Comparison of ENCODE assay signal across 21 cellular contexts in genomic region chr2:26464390-26465265, GRCh38. TPM values are rescaled to one million over a fixed set of nuclear protein-coding genes. Genes with fewer than 3 reads are reported as not detected.
DNase-seq lines count a peak whose midpoint lies in the region; FAIRE-seq and TF ChIP-seq lines count a peak whose summit lies in the region.
"Had no signal": no experiment of that assay in that cellular context is flagged by ENCODE, and none has a peak within 500 bp of the region (broad histone marks: within the 10 kb centered on the region; RNA-seq: fewer than 3 reads in every experiment).

No MANE protein-coding gene starts in this region.

- POLR2A ChIA-PET in H1 (lab: Charles Lee; ENCODE audit: partially characterized antibody) = interaction anchor here (1.3 kb wide), 1 partner anchor 13 kb away, joined by 3 read pairs; the partner anchor contains the start of gene OTOF

- H3K9ac ChIP-seq in H1 (replicated peaks in 1 of 4; ENCODE audit: extremely low read depth in 1 of 4, low read depth in 3 of 4, low read length in 3 of 4) (no peak overlapping the region), neural progenitor cell (no peak overlapping the region), smooth muscle cell (ENCODE audit: low read depth) (no peak overlapping the region)

- H4K91ac ChIP-seq in H1 (replicated peaks; ENCODE audit: insufficient read length, low read length) = peak overlapping the region; percentile 32

- H3K4me1 ChIP-seq in H1 (replicated peaks in 1 of 4; ENCODE audit: control insufficient read depth in 3 of 4, insufficient read depth in 4 of 4, low read length in 3 of 4) (peaks cover 0 to 23% (median 3%) of the 10 kb centered on the region in 4 experiments; a peak in 6 of 7 replicates), neural progenitor cell (peaks cover 9% of the 10 kb centered on the region), smooth muscle cell (ENCODE audit: low read depth) (no peaks in the 10 kb centered on the region)

- no peak overlapping the region for H3K4me3 Mint-ChIP-seq in activated naive CD4-positive, alpha-beta T cell treated with anti-CD3 and anti-CD28 coated beads, Interleukin-2, amount 10 ng/mL, durations not matched to agents 7 days and 5 days
- H3K4me3 Mint-ChIP-seq in neural progenitor cell = no peak overlapping the region

- no peaks in the 10 kb centered on the region for H3K79me1 ChIP-seq in H1 (ENCODE audit: low read depth, low read length)

- peak; percentile 1 for DNase-seq in activated naive CD4-positive, alpha-beta T cell treated with anti-CD3 and anti-CD28 coated beads, Interleukin-2, amount 50 U/mL, for 16 hours
- no peak for DNase-seq in activated naive CD4-positive, alpha-beta T cell treated with anti-CD3 and anti-CD28 coated beads, Interleukin-2, amount 10 ng/mL, durations not matched to agents 7 days and 5 days
- DNase-seq in H1 (ENCODE audit: low read depth in 1 of 2, low spot score in 2 of 2) (no peak), neural progenitor cell (ENCODE audit: low spot score) (no peak), GM19240 (ENCODE audit: insufficient read length, low spot score) (no peak), D341Med (ENCODE audit: low spot score) (no peak), smooth muscle cell (lab: John Stamatoyannopoulos, UW; ENCODE audit: unreplicated experiment) (no peak)
- no peak for DNase-seq in activated CD4-positive, alpha-beta T cell treated with anti-CD3 and anti-CD28 coated beads for 4 hours
- DNase-seq: C1 segment of cervical spinal cord; DMS153; MV-4-11; NCI-H1436 treated with DMSO at 0.1 percent for 48 hours; NCI-H2029 treated with DMSO at 0.1 percent for 48 hours; NCI-H2171 treated with DMSO at 0.1 percent for 48 hours; NCI-H446 treated with DMSO at 0.1 percent for 48 hours; NK-92 treated with Interleukin-12 subunit alpha and Interleukin-12 subunit beta, amount 100 ng/mL, for 24 hours; OCI-M1; SIG-M5 had no signal

- H2AK5ac ChIP-seq in H1 (ENCODE audit: low read depth, low read length) = no peak overlapping the region

- H3K27ac ChIP-seq in H1 (ENCODE audit: low read depth, low read length) = no peak overlapping the region
- no peak overlapping the region for H3K27ac ChIP-seq in neural progenitor cell
- H3K27ac ChIP-seq in smooth muscle cell (ENCODE audit: low read depth) = no peak overlapping the region
- H3K27ac ChIP-seq: HL-60 had no signal

- H2BK120ac ChIP-seq in H1 (replicated peaks; ENCODE audit: low read depth, low read length) = no peak overlapping the region

- H3K14ac ChIP-seq in H1 (ENCODE audit: insufficient read length) = no peak overlapping the region

- FAIRE-seq in H1 (lab: Jason Lieb, UNC) = no peak
- FAIRE-seq: H54 had no signal

- no peak overlapping the region for H3K4me3 ChIP-seq in H1 (ENCODE audit: extremely low read depth in 1 of 4, insufficient read depth in 2 of 4, low read depth in 3 of 4, low read length in 4 of 4)
- H3K4me3 ChIP-seq in neural progenitor cell = no peak overlapping the region
- no peak overlapping the region for H3K4me3 ChIP-seq in smooth muscle cell

- no peak overlapping the region for H3K4ac ChIP-seq in H1 (replicated peaks; ENCODE audit: insufficient read length, low read depth, low read length)

- WGBS in H1 (ENCODE audit: extremely low coverage in 1 of 2, insufficient coverage in 1 of 2, insufficient read length in 1 of 2, insufficient replicate concordance in 2 of 2, low coverage in 1 of 2, low lambda C conversion rate in 2 of 2, missing lambda C conversion rate in 1 of 2), 2 experiments = 89% methylated on average over 14 of the region's 14 CpGs; no CpG with 5 or more reads in 1 of the 2 experiments
- 95% methylated on average over 14 of the region's 14 CpGs for WGBS in smooth muscle cell (ENCODE audit: low lambda C conversion rate)

- H4K20me1 ChIP-seq in H1 (replicated peaks in 1 of 2; ENCODE audit: control insufficient read depth in 1 of 2, insufficient read depth in 2 of 2, low read length in 2 of 2) (no peaks in the 10 kb centered on the region), neural progenitor cell (ENCODE audit: low read depth) (no peaks in the 10 kb centered on the region), smooth muscle cell (ENCODE audit: low read depth) (no peaks in the 10 kb centered on the region)

- H3F3A ChIP-seq in neural progenitor cell (ENCODE audit: low read depth) (peaks cover 9% of the 10 kb centered on the region), smooth muscle cell (ENCODE audit: low read depth) (no peaks in the 10 kb centered on the region)

- TF ChIP-seq CTCF in H1 (IDR thresholded peaks at IDR 0.05; ENCODE audit: control extremely low read depth in 1 of 3, insufficient read depth in 1 of 3, low read depth in 1 of 3, low read length in 3 of 3) (no peak), neural progenitor cell (IDR thresholded peaks at IDR 0.05) (no peak), smooth muscle cell (IDR thresholded peaks at IDR 0.05; ENCODE audit: borderline replicate concordance, insufficient read depth, poor library complexity, severe bottlenecking) (no peak)

- TF ChIP-seq POLR2A in H1 (IDR thresholded peaks at IDR 0.05; ENCODE audit: control extremely low read depth in 1 of 2, low read depth in 2 of 2, low read length in 2 of 2) = no peak

- H4K8ac ChIP-seq in H1 (ENCODE audit: extremely low read depth, insufficient read depth, low read length) = peak overlapping the region; percentile 45; the same call in 1 of the 2 replicates

- no peak overlapping the region for H3K23ac ChIP-seq in H1 (ENCODE audit: insufficient read length)

- no peak for TF ChIP-seq EP300 in H1 (IDR thresholded peaks at IDR 0.05; ENCODE audit: borderline replicate concordance in 1 of 2, low read depth in 2 of 2, low read length in 2 of 2)

- H2AFZ ChIP-seq in H1 (ENCODE audit: low read length) (no peak overlapping the region), neural progenitor cell (replicated peaks) (no peak overlapping the region), smooth muscle cell (ENCODE audit: low read depth) (no peak overlapping the region)

- no peak overlapping the region for H4K5ac ChIP-seq in H1 (ENCODE audit: insufficient read length, low read depth, low read length)

- peak overlapping the region; percentile 91; the same call in 1 of the 2 replicates for H2BK5ac ChIP-seq in H1 (ENCODE audit: low read depth, low read length)

- no peaks in the 10 kb centered on the region for H3K36me3 Mint-ChIP-seq in activated naive CD4-positive, alpha-beta T cell treated with anti-CD3 and anti-CD28 coated beads, Interleukin-2, amount 10 ng/mL, durations not matched to agents 7 days and 5 days
- H3K36me3 Mint-ChIP-seq in neural progenitor cell = no peaks in the 10 kb centered on the region

- H3K9me3 ChIP-seq in H1 (ENCODE audit: insufficient read depth in 2 of 2, low read depth in 1 of 2, low read length in 1 of 2) = no peaks in the 10 kb centered on the region
- no peaks in the 10 kb centered on the region for H3K9me3 ChIP-seq in neural progenitor cell (ENCODE audit: low read depth)
- H3K9me3 ChIP-seq in smooth muscle cell (replicated peaks; ENCODE audit: low read depth) = no peaks in the 10 kb centered on the region

- H3K36me3 ChIP-seq in H1 (ENCODE audit: control insufficient read depth in 2 of 4, insufficient read depth in 4 of 4, low read length in 3 of 4) (no peaks in the 10 kb centered on the region), neural progenitor cell (no peaks in the 10 kb centered on the region), smooth muscle cell (ENCODE audit: low read depth) (no peaks in the 10 kb centered on the region)

- H3K4me2 ChIP-seq in H1 (ENCODE audit: insufficient read depth in 1 of 2, low read depth in 2 of 2, low read length in 2 of 2) = no peak overlapping the region
- H3K4me2 ChIP-seq in neural progenitor cell = no peak overlapping the region
- no peak overlapping the region for H3K4me2 ChIP-seq in smooth muscle cell

- CTCF ChIA-PET in activated naive CD4-positive, alpha-beta T cell treated with anti-CD3 and anti-CD28 coated beads, Interleukin-2, amount 10 ng/mL, durations not matched to agents 7 days and 5 days (lab: Charles Lee) = no interaction called here
- CTCF ChIA-PET in H1 (lab: Charles Lee; ENCODE audit: partially characterized antibody) = interaction anchor here (1.2 to 1.5 kb wide), 2 partner anchors 16 to 38 kb away, joined by 3 to 4 read pairs; no protein-coding TSS in a partner anchor

- no peak for TF ChIP-seq RAD21 in H1 (IDR thresholded peaks at IDR 0.05 in 1 of 2, conservative IDR thresholded peaks at IDR 0.05 in 1 of 2; ENCODE audit: low read depth in 2 of 2, low read length in 2 of 2)

- H3K27ac Mint-ChIP-seq in activated naive CD4-positive, alpha-beta T cell treated with anti-CD3 and anti-CD28 coated beads, Interleukin-2, amount 10 ng/mL, durations not matched to agents 7 days and 5 days = no peak overlapping the region
- peak overlapping the region; percentile 83 for H3K27ac Mint-ChIP-seq in neural progenitor cell

- H2BK20ac ChIP-seq in H1 (ENCODE audit: low read length) = peak overlapping the region; percentile 80; the same call in 1 of the 2 replicates

- H3K27me3 ChIP-seq in H1 (replicated peaks in 1 of 4; ENCODE audit: control insufficient read depth in 3 of 4, extremely low read depth in 1 of 4, insufficient read depth in 3 of 4, low read length in 3 of 4) (no peaks in the 10 kb centered on the region), neural progenitor cell (no peaks in the 10 kb centered on the region), smooth muscle cell (ENCODE audit: low read depth) (no peaks in the 10 kb centered on the region)

- peaks cover 5% of the 10 kb centered on the region for H3K9me3 Mint-ChIP-seq in activated naive CD4-positive, alpha-beta T cell treated with anti-CD3 and anti-CD28 coated beads, Interleukin-2, amount 10 ng/mL, durations not matched to agents 7 days and 5 days
- peaks cover 9% of the 10 kb centered on the region for H3K9me3 Mint-ChIP-seq in neural progenitor cell

- no peak overlapping the region for H3K56ac ChIP-seq in H1 (replicated peaks; ENCODE audit: insufficient read length, low read depth, low read length)

- no peak overlapping the region; the same call in none of the 2 replicates for H3K18ac ChIP-seq in H1 (ENCODE audit: extremely low read depth, low read length)

- H2BK15ac ChIP-seq in H1 (ENCODE audit: low read length) = no peak overlapping the region; the same call in 1 of the 2 replicates

- no peaks in the 10 kb centered on the region for H3K23me2 ChIP-seq in H1 (ENCODE audit: low read depth, low read length)

- peak overlapping the region; percentile 87 for H2BK12ac ChIP-seq in H1 (ENCODE audit: low read depth, low read length)

- H3K4me1 Mint-ChIP-seq in activated naive CD4-positive, alpha-beta T cell treated with anti-CD3 and anti-CD28 coated beads, Interleukin-2, amount 10 ng/mL, durations not matched to agents 7 days and 5 days = no peaks in the 10 kb centered on the region
- peaks cover 19% of the 10 kb centered on the region for H3K4me1 Mint-ChIP-seq in neural progenitor cell

- H3K79me2 ChIP-seq in H1 (ENCODE audit: control insufficient read depth in 1 of 2, insufficient read depth in 2 of 2, low read length in 2 of 2) (no peaks in the 10 kb centered on the region), neural progenitor cell (ENCODE audit: low read depth) (no peaks in the 10 kb centered on the region), smooth muscle cell (ENCODE audit: low read depth) (no peaks in the 10 kb centered on the region)

- H3K27me3 Mint-ChIP-seq in activated naive CD4-positive, alpha-beta T cell treated with anti-CD3 and anti-CD28 coated beads, Interleukin-2, amount 10 ng/mL, durations not matched to agents 7 days and 5 days = peaks cover 4% of the 10 kb centered on the region
- peaks cover 11% of the 10 kb centered on the region for H3K27me3 Mint-ChIP-seq in neural progenitor cell (ENCODE audit: insufficient read depth, low read depth)

RNA-seq across cellular contexts. Expression of gene OTOF, which starts 13.3 kb away (rescaled TPM):
- not detected in 2 replicates for total RNA-seq in H1 (2021; fragmentation: NEBNext Ultra II Directional; extraction: Animal tissue kit (Norgen Biotek cat#: 25700))
- polyA plus RNA-seq in H1 (2011; rRNA removed) = 0.06 TPM in 2 replicates
- 0.03 TPM for polyA plus RNA-seq in H1 (2011; cell fraction: cytosol; rRNA removed)
- 0.31 TPM for polyA plus RNA-seq in H1 (2011; cell fraction: nucleus; rRNA removed)
- 0.03 to 0.15 TPM (median 0.07 TPM) in 3 of 4 replicates, not detected in the other for polyA plus RNA-seq in H1 (2012, experiment 1 of 2)
- polyA plus RNA-seq in H1 (2012, experiment 2 of 2) = not detected
- 0.02 TPM for polyA plus RNA-seq in H1 (2013, experiment 1 of 2)
- 0.04 TPM for polyA plus RNA-seq in H1 (2013, experiment 2 of 2)
- not detected in 2 replicates for polyA minus RNA-seq in H1 (2011; rRNA and poly(A)+ RNA removed)
- not detected for polyA minus RNA-seq in H1 (2011; cell fraction: cytosol; rRNA and poly(A)+ RNA removed)
- polyA minus RNA-seq in H1 (2011; cell fraction: nucleus; rRNA and poly(A)+ RNA removed) = not detected
- 0.36 and 0.84 TPM in 2 replicates for total RNA-seq in neural progenitor cell (ENCODE audit: low replicate concordance)
- total RNA-seq in smooth muscle cell = not detected in 2 replicates
- 0.05 TPM in 1 of 2 replicates, not detected in the other for polyA plus RNA-seq in smooth muscle cell
- total RNA-seq: RPMI7951 had no signal
